22 cellular contexts compared by ENCODE assay signal in genomic region chr18:35637226-35637625, GRCh38. TPM values are rescaled to one million over a fixed set of nuclear protein-coding genes. Genes with fewer than 3 reads are reported as not detected.
DNase-seq lines count a peak whose midpoint lies in the region; ATAC-seq, FAIRE-seq and TF ChIP-seq lines count a peak whose summit lies in the region.
"Had no signal": no experiment of that assay in that cellular context is flagged by ENCODE, and none has a peak within 500 bp of the region (broad histone marks: within the 10 kb centered on the region; RNA-seq: fewer than 3 reads in every experiment).

No MANE protein-coding gene starts in this region.

- no peak overlapping the region for H3K4me2 ChIP-seq in A549
- H3K4me2 ChIP-seq in IMR-90 (ENCODE audit: low read depth, low read length) = no peak overlapping the region
- H3K4me2 ChIP-seq: BLaER1 treated with 17β-estradiol and CSF1 and Interleukin-3, amounts not matched to agents 10 nM and 100 nM had no signal

- H3K27ac ChIP-seq in A549 (no peak overlapping the region), IMR-90 (ENCODE audit: insufficient read depth, low read length) (no peak overlapping the region), endodermal cell (ENCODE audit: low read depth, low read length) (no peak overlapping the region), SJCRH30 (no peak overlapping the region)
- H3K27ac ChIP-seq: BLaER1 treated with 17β-estradiol and CSF1 and Interleukin-3, amounts not matched to agents 10 nM and 100 nM had no signal

- ATAC-seq in A549 (no peak), IMR-90 (ENCODE audit: low read depth) (no peak), GM18517 (IDR thresholded peaks at IDR 0.05; ENCODE audit: unreplicated experiment) (no peak)
- ATAC-seq: HCT116 had no signal

- H2BK15ac ChIP-seq in IMR-90 (ENCODE audit: low read depth, low read length) = 0 out of 3 replicates have a peak overlapping the region, but pooled peaks have one; percentile 28

- no peak overlapping the region for H2BK5ac ChIP-seq in IMR-90 (ENCODE audit: low read depth, low read length, poor library complexity, severe bottlenecking)

- no peak for TF ChIP-seq POLR2A in A549 (IDR thresholded peaks at IDR 0.05; ENCODE audit: low read length)
- no peak for TF ChIP-seq POLR2A in IMR-90 (IDR thresholded peaks at IDR 0.05; ENCODE audit: low read depth, low read length)

- H2AK9ac ChIP-seq in IMR-90 (replicated peaks; ENCODE audit: low read depth, low read length, poor library complexity) = no peak overlapping the region

- H3K4me1 Mint-ChIP-seq in endodermal cell (no peaks in the 10 kb centered on the region), mesothelial cell of epicardium (peaks cover 27% of the 10 kb centered on the region)

- no peak overlapping the region for H3K56ac ChIP-seq in IMR-90 (ENCODE audit: extremely low read depth, insufficient read depth, low read length)

- POLR2A ChIA-PET in A549 (lab: Yijun Ruan, JAX) = no interaction called here
- POLR2A ChIA-PET in IMR-90 (lab: Charles Lee; ENCODE audit: unreplicated experiment) = no interaction called here

- no peak overlapping the region for H2BK20ac ChIP-seq in IMR-90 (ENCODE audit: low read depth, low read length)

- H3K14ac ChIP-seq in IMR-90 (replicated peaks; ENCODE audit: low read depth, low read length) = no peak overlapping the region

- H3K4me3 Mint-ChIP-seq in endodermal cell = no peak overlapping the region
- no peak overlapping the region for H3K4me3 Mint-ChIP-seq in mesothelial cell of epicardium
- H3K4me3 Mint-ChIP-seq: B cell; CD14-positive monocyte; CD4-positive, alpha-beta T cell; CD8-positive, alpha-beta memory T cell; H9 had no signal

- CTCF ChIA-PET in A549 (lab: Yijun Ruan, JAX) = no interaction called here
- CTCF ChIA-PET in IMR-90 (lab: Yijun Ruan, JAX) = no interaction called here

- no peaks in the 10 kb centered on the region for H3K27me3 Mint-ChIP-seq in endodermal cell (ENCODE audit: insufficient read depth)
- H3K27me3 Mint-ChIP-seq in mesothelial cell of epicardium (ENCODE audit: low read depth) = no peaks in the 10 kb centered on the region
- H3K27me3 Mint-ChIP-seq: B cell; CD4-positive, alpha-beta T cell; CD8-positive, alpha-beta memory T cell had no signal

- TF ChIP-seq RAD21 in A549 (conservative IDR thresholded peaks at IDR 0.05 in 1 of 2, IDR thresholded peaks at IDR 0.05 in 1 of 2) (no peak), IMR-90 (IDR thresholded peaks at IDR 0.05; ENCODE audit: low read length) (no peak)

- H3K4me1 ChIP-seq in A549 (no peaks in the 10 kb centered on the region), IMR-90 (ENCODE audit: control insufficient read depth, insufficient read depth, low read length) (peaks cover 8% of the 10 kb centered on the region), endodermal cell (ENCODE audit: control insufficient read depth, insufficient read depth, low read length) (no peaks in the 10 kb centered on the region), SJCRH30 (peaks cover 19% of the 10 kb centered on the region)

- BruUV-seq in IMR-90 (replicated peaks; lab: Mats Ljungman, UMichigan) = no TSS peak

- no peak for DNase-seq in A549 (ENCODE audit: low read depth in 1 of 2, low spot score in 1 of 2)
- DNase-seq in IMR-90 = no peak
- no peak for DNase-seq in endodermal cell
- DNase-seq in mesothelial cell of epicardium (ENCODE audit: low spot score in 2 of 2, unreplicated experiment in 2 of 2) = no peak
- DNase-seq in SJCRH30 = no peak
- no peak for DNase-seq in GM10266 (ENCODE audit: extremely low spot score)
- no peak for DNase-seq in GOT3 (lab: John Stamatoyannopoulos, UW)
- DNase-seq: CD4-positive, alpha-beta T cell; CD8-positive, alpha-beta memory T cell; DMS 273 treated with DMSO at 0.1 percent for 48 hours; DMS79; EL; GDM1; H9 had no signal

- no peak overlapping the region for H4K91ac ChIP-seq in IMR-90 (ENCODE audit: insufficient read depth, low read depth, low read length)

- no peak overlapping the region for H2AFZ ChIP-seq in IMR-90 (replicated peaks; ENCODE audit: low read length, poor library complexity)

- no peak for TF ChIP-seq EP300 in A549 (IDR thresholded peaks at IDR 0.05)

- H3K23ac ChIP-seq in IMR-90 (ENCODE audit: low read depth, low read length) = no peak overlapping the region

- H3K9me3 Mint-ChIP-seq in endodermal cell (peaks cover 31% of the 10 kb centered on the region), mesothelial cell of epicardium (peaks cover 30% of the 10 kb centered on the region)

- no peak overlapping the region for H2AK5ac ChIP-seq in IMR-90 (ENCODE audit: low read depth, low read length)

- H2BK120ac ChIP-seq in IMR-90 (ENCODE audit: low read depth, low read length) = no peak overlapping the region

- peaks cover 7 to 10% of the 10 kb centered on the region in 2 experiments; a peak in 2 of 4 replicates for H3K79me1 ChIP-seq in IMR-90 (ENCODE audit: low read depth in 1 of 2, low read length in 2 of 2)

- H4K8ac ChIP-seq in IMR-90 (ENCODE audit: low read depth in 2 of 2, low read length in 2 of 2) = no peak overlapping the region

- no peak overlapping the region for H4K5ac ChIP-seq in IMR-90 (ENCODE audit: low read depth, low read length)

- 0 out of 2 replicates have a peak, but pooled peaks cover 3% of the 10 kb centered on the region for H4K20me1 ChIP-seq in IMR-90 (ENCODE audit: insufficient read depth, low read length)

- TF ChIP-seq CTCF in A549 (IDR thresholded peaks at IDR 0.05) = no peak
- TF ChIP-seq CTCF in IMR-90 (conservative IDR thresholded peaks at IDR 0.05; ENCODE audit: low read depth, low read length) = no peak
- no peak for TF ChIP-seq CTCF in endodermal cell (conservative IDR thresholded peaks at IDR 0.05)
- no peak for TF ChIP-seq CTCF in mesothelial cell of epicardium (IDR thresholded peaks at IDR 0.05; ENCODE audit: unreplicated experiment)
- TF ChIP-seq CTCF in GM10266 (IDR thresholded peaks at IDR 0.05; ENCODE audit: control insufficient read depth, insufficient read depth, low read depth, missing control alignments) = no peak

- H3K36me3 Mint-ChIP-seq in endodermal cell (ENCODE audit: low read depth) (peaks cover 30% of the 10 kb centered on the region), mesothelial cell of epicardium (peaks cover 28% of the 10 kb centered on the region)

- H3K9ac ChIP-seq in IMR-90 (ENCODE audit: low read depth, low read length) = no peak overlapping the region
- no peak overlapping the region for H3K9ac ChIP-seq in endodermal cell (ENCODE audit: extremely low read depth, low read length, poor library complexity, severe bottlenecking)
- H3K9ac ChIP-seq: BLaER1 treated with 17β-estradiol and CSF1 and Interleukin-3, amounts not matched to agents 10 nM and 100 nM had no signal

- H3K4me3 ChIP-seq in A549 (no peak overlapping the region), IMR-90 (ENCODE audit: insufficient read depth, low read depth, low read length) (no peak overlapping the region), endodermal cell (ENCODE audit: low read length) (peak overlapping the region; percentile 44), SJCRH30 (no peak overlapping the region)
- H3K4me3 ChIP-seq: BLaER1 treated with 17β-estradiol and CSF1 and Interleukin-3, amounts not matched to agents 10 nM and 100 nM had no signal

- WGBS in A549 (ENCODE audit: missing lambda C conversion rate) = 93% methylated on average over 5 of the region's 5 CpGs
- WGBS in IMR-90 (ENCODE audit: extremely low coverage in 2 of 2, insufficient read length in 1 of 2), 2 experiments = 100% methylated on average over 3 of the region's 5 CpGs; no CpG with 5 or more reads in 1 of the 2 experiments
- 94 to 100% methylated on average over 4 to 5 of the region's 5 CpGs for WGBS in endodermal cell (ENCODE audit: insufficient coverage in 1 of 2, insufficient read length in 1 of 2), 2 experiments

- no peaks in the 10 kb centered on the region for H3K36me3 ChIP-seq in IMR-90 (ENCODE audit: control insufficient read depth, insufficient read depth, low read length)
- peaks cover 12% of the 10 kb centered on the region for H3K36me3 ChIP-seq in endodermal cell (ENCODE audit: control insufficient read depth, insufficient read depth, low read length)
- H3K36me3 ChIP-seq in SJCRH30 = no peaks in the 10 kb centered on the region

- H3K9me1 ChIP-seq in IMR-90 (ENCODE audit: insufficient read depth, low read length) = peaks cover 4% of the 10 kb centered on the region; the same call in 1 of the 2 replicates

- no peak overlapping the region for H3K4ac ChIP-seq in IMR-90 (ENCODE audit: low read depth, low read length)

- no peak for FAIRE-seq in A549 (lab: Jason Lieb, UNC)
- FAIRE-seq: D721Med, GM12891, GM18507 had no signal

- H3K27ac Mint-ChIP-seq in endodermal cell = no peak overlapping the region
- H3K27ac Mint-ChIP-seq in mesothelial cell of epicardium = peak overlapping the region; percentile 87
- H3K27ac Mint-ChIP-seq: B cell; CD4-positive, alpha-beta T cell; H9 had no signal

- in situ Hi-C loops in IMR-90 (cut with MboI; ENCODE audit: low sequenced_read_pairs) = no loop called here

- dilution Hi-C loops in IMR-90 (cut with HindIII; ENCODE audit: low sequenced_read_pairs, unreplicated experiment) = no loop called here

- H3K18ac ChIP-seq in IMR-90 (ENCODE audit: low read depth, low read length) = no peak overlapping the region

- intact Hi-C loops in IMR-90 (cut with micrococcal nuclease) = loop anchor here (5.0 kb wide), 1 partner anchor 55 kb away; the partner anchor contains the start of gene GALNT1

- no peaks in the 10 kb centered on the region for H3K9me3 ChIP-seq in A549
- no peaks in the 10 kb centered on the region for H3K9me3 ChIP-seq in IMR-90 (ENCODE audit: control insufficient read depth, insufficient read depth, low read length)
- H3K9me3 ChIP-seq in endodermal cell (ENCODE audit: control insufficient read depth, low read length) = peaks cover 37% of the 10 kb centered on the region
- no peaks in the 10 kb centered on the region for H3K9me3 ChIP-seq in SJCRH30 (replicated peaks)

- H3K27me3 ChIP-seq in IMR-90 (ENCODE audit: control insufficient read depth, insufficient read depth, low read length) = no peaks in the 10 kb centered on the region
- no peaks in the 10 kb centered on the region for H3K27me3 ChIP-seq in endodermal cell (ENCODE audit: control insufficient read depth, insufficient read depth, low read length, poor library complexity, severe bottlenecking)
- no peaks in the 10 kb centered on the region for H3K27me3 ChIP-seq in SJCRH30
- H3K27me3 ChIP-seq: BLaER1 treated with 17β-estradiol and CSF1 and Interleukin-3, amounts not matched to agents 10 nM and 100 nM had no signal

RNA-seq across cellular contexts. Expression of gene GALNT1, which starts 55.7 kb away (rescaled TPM):
- polyA plus RNA-seq in A549 (2011; rRNA removed) (93.0 and 113 TPM in 2 replicates), A549 (2017; fragmentation: RNase III; extraction: RNeasy Plus Mini Kit Qiagen cat#74134 plus additional on column Dnase treatment) (94.0 to 97.4 TPM (median 96.6 TPM) in 3 replicates), IMR-90 (2012; rRNA removed) (21.9 and 24.9 TPM in 2 replicates)
- 17.0 and 18.4 TPM in 2 replicates for polyA plus RNA-seq in A549 (2012; cell fraction: cytosol; rRNA removed)
- polyA plus RNA-seq in A549 (2012; cell fraction: nucleus; rRNA removed) = 4.2 and 6.5 TPM in 2 replicates
- 48.4 and 52.8 TPM in 2 replicates for polyA minus RNA-seq in A549 (2011; rRNA and poly(A)+ RNA removed)
- total RNA-seq in IMR-90 (2012; rRNA removed) (43.9 and 67.5 TPM in 2 replicates), endodermal cell (100 to 1,000 TPM in 1 of 2 donors, 10 to 100 TPM in 1; 82.5 to 102 TPM), mesothelial cell of epicardium (80.7 to 95.5 TPM (median 85.0 TPM) in 3 replicates)
- 2.5 and 5.3 TPM in 2 replicates for polyA plus RNA-seq in IMR-90 (2012; cell fraction: cytosol; rRNA removed)
- polyA plus RNA-seq in IMR-90 (2012; cell fraction: nucleus; rRNA removed; ENCODE audit: low replicate concordance) = 0.63 and 7.9 TPM in 2 replicates
- polyA plus RNA-seq in endodermal cell (2013, experiment 1 of 2) = 62.3 TPM
- polyA plus RNA-seq in endodermal cell (2013, experiment 2 of 2) = 59.3 TPM
- total RNA-seq in SJCRH30 (2014; rRNA removed; shearing (Covaris generic)) = 36.9 and 40.1 TPM in 2 replicates
